In genomic region chr4:151766691-151767090, GRCh38 we compare ENCODE assay signal across 16 cellular contexts. TPM values are rescaled to one million over a fixed set of nuclear protein-coding genes. Genes with fewer than 3 reads are reported as not detected.
DNase-seq lines count a peak whose midpoint lies in the region; ATAC-seq and TF ChIP-seq lines count a peak whose summit lies in the region.
"Had no signal": no experiment of that assay in that cellular context is flagged by ENCODE, and none has a peak within 500 bp of the region (broad histone marks: within the 10 kb centered on the region; RNA-seq: fewer than 3 reads in every experiment).

No MANE protein-coding gene starts in this region.

- TF ChIP-seq CTCF in HFFc6 (IDR thresholded peaks at IDR 0.05) (peak; percentile 40), brain microvascular endothelial cell (IDR thresholded peaks at IDR 0.05; ENCODE audit: low read depth, low read length, missing control alignments) (peak; percentile 11), osteoblast (IDR thresholded peaks at IDR 0.05; ENCODE audit: extremely low read depth, low read depth, low read length) (peak; percentile 15), body of pancreas (IDR thresholded peaks at IDR 0.05) (no peak)

- H3K9me3 ChIP-seq in osteoblast (ENCODE audit: low read depth, low read length) (no peaks in the 10 kb centered on the region), body of pancreas (no peaks in the 10 kb centered on the region)
- H3K9me3 ChIP-seq: MG63 had no signal

- no peak overlapping the region for H3K27ac Mint-ChIP-seq in activated CD4-positive, alpha-beta T cell treated with anti-CD3 and anti-CD28 coated beads, Interleukin-2, amount 10 ng/mL, durations not matched to agents 7 days and 5 days
- H3K27ac Mint-ChIP-seq in HFFc6, result no peak overlapping the region
- H3K27ac Mint-ChIP-seq in immature natural killer cell, result no peak overlapping the region
- H3K27ac Mint-ChIP-seq: activated CD8-positive, alpha-beta memory T cell treated with anti-CD3 and anti-CD28 coated beads, Interleukin-2, amount 10 ng/mL, durations not matched to agents 7 days and 5 days; activated naive CD4-positive, alpha-beta T cell treated with anti-CD3 and anti-CD28 coated beads, Interleukin-2, amount 50 U/mL, for 24 hours; mesothelial cell of epicardium had no signal

- TF ChIP-seq POLR2A in body of pancreas (IDR thresholded peaks at IDR 0.05), result no peak

- no peaks in the 10 kb centered on the region for H3K79me2 ChIP-seq in osteoblast (ENCODE audit: insufficient read depth, low read length)

- no peak overlapping the region for H3K27ac ChIP-seq in brain microvascular endothelial cell
- H3K27ac ChIP-seq in osteoblast (ENCODE audit: low read depth, low read length), result no peak overlapping the region
- no peak overlapping the region for H3K27ac ChIP-seq in body of pancreas
- H3K27ac ChIP-seq: SJSA1, skin epidermis had no signal

- H3K4me1 Mint-ChIP-seq in activated CD4-positive, alpha-beta T cell treated with anti-CD3 and anti-CD28 coated beads, Interleukin-2, amount 10 ng/mL, durations not matched to agents 7 days and 5 days, result peaks cover 4% of the 10 kb centered on the region
- H3K4me1 Mint-ChIP-seq in HFFc6 (ENCODE audit: low read depth), result peaks cover 7% of the 10 kb centered on the region
- H3K4me1 Mint-ChIP-seq in immature natural killer cell, result peaks cover 0 to under 1% of the 10 kb centered on the region in 2 donors
- H3K4me1 Mint-ChIP-seq: mesothelial cell of epicardium had no signal

- peaks cover 16% of the 10 kb centered on the region for H3K27me3 Mint-ChIP-seq in activated CD4-positive, alpha-beta T cell treated with anti-CD3 and anti-CD28 coated beads, Interleukin-2, amount 10 ng/mL, durations not matched to agents 7 days and 5 days
- H3K27me3 Mint-ChIP-seq in HFFc6 (ENCODE audit: insufficient read depth) (peaks cover 4% of the 10 kb centered on the region; the same call in 1 of the 2 replicates), immature natural killer cell (ENCODE audit: low read depth in 3 of 3) (peaks cover 4 to 14% (median 6%) of the 10 kb centered on the region in 3 donors)

- H3K4me3 ChIP-seq in brain microvascular endothelial cell (ENCODE audit: low read depth, low read length), result no peak overlapping the region
- no peak overlapping the region for H3K4me3 ChIP-seq in osteoblast (ENCODE audit: insufficient read depth, low read length)
- no peak overlapping the region for H3K4me3 ChIP-seq in body of pancreas
- H3K4me3 ChIP-seq: MG63, SJSA1, skin epidermis had no signal

- POLR2A ChIA-PET in activated CD4-positive, alpha-beta T cell treated with anti-CD3 and anti-CD28 coated beads, Interleukin-2, amount 10 ng/mL, durations not matched to agents 7 days and 5 days (lab: Charles Lee), result no interaction called here

- CTCF ChIA-PET in activated CD4-positive, alpha-beta T cell treated with anti-CD3 and anti-CD28 coated beads, Interleukin-2, amount 10 ng/mL, durations not matched to agents 7 days and 5 days (lab: Charles Lee), result no interaction called here

- H3K27me3 ChIP-seq in brain microvascular endothelial cell (replicated peaks) (no peaks in the 10 kb centered on the region), osteoblast (ENCODE audit: insufficient read depth, low read length) (peaks cover 6% of the 10 kb centered on the region), body of pancreas (no peaks in the 10 kb centered on the region)
- H3K27me3 ChIP-seq: MG63, SJSA1 had no signal

- no peak overlapping the region for H2AFZ ChIP-seq in osteoblast (ENCODE audit: low read length)

- DNase-seq in activated CD4-positive, alpha-beta T cell treated with anti-CD3 and anti-CD28 coated beads, Interleukin-2, amount 10 ng/mL, durations not matched to agents 7 days and 5 days, result peak; percentile 14
- DNase-seq in activated CD4-positive, alpha-beta T cell treated with anti-CD3 and anti-CD28 coated beads for 4 hours, result no peak
- no peak for DNase-seq in HFFc6
- no peak for DNase-seq in brain microvascular endothelial cell
- DNase-seq in osteoblast (ENCODE audit: insufficient read length, low spot score, missing footprints), result no peak
- no peak for DNase-seq in immature natural killer cell
- no peak for DNase-seq in body of pancreas
- DNase-seq: activated CD8-positive, alpha-beta memory T cell treated with anti-CD3 and anti-CD28 coated beads, Interleukin-2, amount 10 ng/mL, durations not matched to agents 7 days and 5 days; Calu3; MG63; nucleus accumbens had no signal

- H3K36me3 Mint-ChIP-seq in activated CD4-positive, alpha-beta T cell treated with anti-CD3 and anti-CD28 coated beads, Interleukin-2, amount 10 ng/mL, durations not matched to agents 7 days and 5 days (ENCODE audit: low read depth), result no peaks in the 10 kb centered on the region
- H3K36me3 Mint-ChIP-seq in HFFc6 (ENCODE audit: low read depth) (no peaks in the 10 kb centered on the region), immature natural killer cell (no peaks in the 10 kb centered on the region)
- H3K36me3 Mint-ChIP-seq: activated CD8-positive, alpha-beta memory T cell treated with anti-CD3 and anti-CD28 coated beads, Interleukin-2, amount 10 ng/mL, durations not matched to agents 7 days and 5 days; activated naive CD4-positive, alpha-beta T cell treated with anti-CD3 and anti-CD28 coated beads, Interleukin-2, amount 50 U/mL, for 24 hours; mesothelial cell of epicardium had no signal

- no peak overlapping the region for H3K4me3 Mint-ChIP-seq in activated CD4-positive, alpha-beta T cell treated with anti-CD3 and anti-CD28 coated beads, Interleukin-2, amount 10 ng/mL, durations not matched to agents 7 days and 5 days
- H3K4me3 Mint-ChIP-seq in HFFc6, result no peak overlapping the region
- H3K4me3 Mint-ChIP-seq in immature natural killer cell, result no peak overlapping the region
- H3K4me3 Mint-ChIP-seq: activated CD8-positive, alpha-beta memory T cell treated with anti-CD3 and anti-CD28 coated beads, Interleukin-2, amount 10 ng/mL, durations not matched to agents 7 days and 5 days; activated naive CD4-positive, alpha-beta T cell treated with anti-CD3 and anti-CD28 coated beads, Interleukin-2, amount 50 U/mL, for 24 hours; mesothelial cell of epicardium had no signal

- H3K4me1 ChIP-seq in osteoblast (ENCODE audit: insufficient read depth, low read length), result no peaks in the 10 kb centered on the region
- H3K4me1 ChIP-seq in body of pancreas, result no peaks in the 10 kb centered on the region
- H3K4me1 ChIP-seq: SJSA1 had no signal

- H3K4me2 ChIP-seq in osteoblast (ENCODE audit: insufficient read depth, low read length), result no peak overlapping the region

- in situ Hi-C loops in brain microvascular endothelial cell (cut with HindIII; ENCODE audit: low pct_ligation_motif_present, low sequenced_read_pairs), result no loop called here

- no peaks in the 10 kb centered on the region for H3K9me3 Mint-ChIP-seq in activated CD4-positive, alpha-beta T cell treated with anti-CD3 and anti-CD28 coated beads, Interleukin-2, amount 10 ng/mL, durations not matched to agents 7 days and 5 days
- no peaks in the 10 kb centered on the region for H3K9me3 Mint-ChIP-seq in HFFc6
- no peaks in the 10 kb centered on the region for H3K9me3 Mint-ChIP-seq in immature natural killer cell
- H3K9me3 Mint-ChIP-seq: activated naive CD4-positive, alpha-beta T cell treated with anti-CD3 and anti-CD28 coated beads, Interleukin-2, amount 50 U/mL, for 24 hours; mesothelial cell of epicardium had no signal

- intact Hi-C loops in body of pancreas (cut with DNase I), result no loop called here

- H3K36me3 ChIP-seq in brain microvascular endothelial cell (replicated peaks) (no peaks in the 10 kb centered on the region), osteoblast (ENCODE audit: insufficient read depth, low read length) (no peaks in the 10 kb centered on the region), body of pancreas (replicated peaks in 1 of 2; ENCODE audit: insufficient read depth in 1 of 2, low read depth in 2 of 2) (no peaks in the 10 kb centered on the region)
- H3K36me3 ChIP-seq: MG63, SJSA1 had no signal

- no peak for ATAC-seq in body of pancreas
- ATAC-seq in GM18511 (IDR thresholded peaks at IDR 0.05; ENCODE audit: unreplicated experiment), result no peak
- ATAC-seq: activated CD8-positive, alpha-beta memory T cell treated with anti-CD3 and anti-CD28 coated beads, Interleukin-2, amount 10 ng/mL, durations not matched to agents 7 days and 5 days had no signal

- H4K20me1 ChIP-seq in osteoblast (ENCODE audit: insufficient read depth, low read length), result no peaks in the 10 kb centered on the region

- 49% methylated on average over 3 to 4 of the region's 4 CpGs for WGBS in body of pancreas, 2 donors

RNA-seq across cellular contexts. Expression of gene GATB, which starts 5.9 kb away (rescaled TPM):
- total RNA-seq in activated CD4-positive, alpha-beta T cell treated with anti-CD3 and anti-CD28 coated beads, Interleukin-2, amount 10 ng/mL, durations not matched to agents 7 days and 5 days, result 10 to 100 TPM; 13.0 to 16.5 TPM
- 10 to 100 TPM; 23.1 to 28.2 (median 24.4) TPM for total RNA-seq in HFFc6 (2021; fragmentation: NEBNext Ultra II Directional; extraction: Animal tissue kit (Norgen Biotek cat#: 25700))
- 14.1 and 14.7 TPM in 2 replicates for total RNA-seq in osteoblast
- polyA plus RNA-seq in immature natural killer cell, result 10 to 100 TPM in 2 of 3 donors, 1 to 10 TPM in 1; 7.2 to 16.2 (median 11.5) TPM
- 1 to 10 TPM; 5.6 to 7.3 TPM for total RNA-seq in body of pancreas

Comparison
In these comparisons a context has a peak if more than half of its experiments do, and no peak if none do; other contexts are left out.
1. CTCF ChIP-seq: peak in HFFc6 (single experiment), brain microvascular endothelial cell (single experiment) and osteoblast (single experiment); none in body of pancreas (0 of 7).